Comparison of ENCODE assay signal across 22 cellular contexts in the genomic region with DNA sequence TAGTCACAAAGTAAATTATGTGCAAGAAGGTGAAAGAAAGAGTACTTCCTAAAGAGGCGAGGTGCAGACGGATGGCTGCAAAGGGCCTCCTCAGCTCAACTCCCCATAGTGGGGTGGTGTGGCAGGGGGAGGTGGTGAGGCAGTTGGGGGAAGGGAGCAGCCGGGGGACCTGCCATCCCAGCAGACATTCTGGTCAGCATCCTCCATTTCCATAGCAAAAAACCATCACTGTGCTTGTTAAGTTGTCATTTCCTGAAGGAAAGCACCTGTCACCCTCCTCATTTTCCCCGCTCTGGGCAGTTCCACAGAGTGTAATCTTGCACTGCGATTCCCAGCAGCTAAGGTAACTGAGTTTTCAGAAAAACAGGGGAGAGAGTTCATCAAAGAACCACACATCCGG.
"Had no signal": no experiment of that assay in that cellular context is flagged by ENCODE, and none has a peak within 500 bp of the region (broad histone marks: within the 10 kb centered on the region; RNA-seq: fewer than 3 reads in every experiment).

No MANE protein-coding gene starts in this region.

- H3K27me3 Mint-ChIP-seq: naive B cell; natural killer cell treated with Interleukin-12 subunit alpha and Interleukin-12 subunit beta and Interleukin-15 and Interleukin-18, amount 100 ng/mL, for 72 hours; stimulated activated naive CD8-positive, alpha-beta T cell treated with anti-CD3 and anti-CD28 coated beads, Interleukin-15, amount 100 ng/mL, for 72 hours had no signal

- H3K36me3 Mint-ChIP-seq: mesothelial cell of epicardium had no signal

- ATAC-seq: esophagus mucosa; gastrocnemius medialis; left lung; mucosa of descending colon; natural killer cell treated with Interleukin-12 subunit alpha and Interleukin-12 subunit beta and Interleukin-15 and Interleukin-18, amount 100 ng/mL, for 72 hours; sciatic nerve; stimulated activated naive CD8-positive, alpha-beta T cell treated with anti-CD3 and anti-CD28 coated beads, Interleukin-15, amount 100 ng/mL, for 72 hours had no signal

- H3K27ac Mint-ChIP-seq: mesothelial cell of epicardium; natural killer cell treated with Interleukin-12 subunit alpha and Interleukin-12 subunit beta and Interleukin-15 and Interleukin-18, amount 100 ng/mL, for 72 hours; neural progenitor cell; stimulated activated naive CD8-positive, alpha-beta T cell treated with anti-CD3 and anti-CD28 coated beads, Interleukin-15, amount 100 ng/mL, for 72 hours had no signal

- H3K4me3 Mint-ChIP-seq: mesothelial cell of epicardium; natural killer cell treated with Interleukin-12 subunit alpha and Interleukin-12 subunit beta and Interleukin-15 and Interleukin-18, amount 100 ng/mL, for 72 hours; neural progenitor cell; stimulated activated naive CD8-positive, alpha-beta T cell treated with anti-CD3 and anti-CD28 coated beads, Interleukin-15, amount 100 ng/mL, for 72 hours had no signal

- DNase-seq: dorsolateral prefrontal cortex; effector CD4-positive, alpha-beta T cell; foreskin fibroblast; gastrocnemius medialis; head of caudate nucleus; left lung; mesenchymal stem cell; mucosa of descending colon; naive B cell; nucleus accumbens; stimulated activated CD4-positive, alpha-beta T cell treated with anti-CD3 and anti-CD28 coated beads, Interleukin-12 subunit alpha, Interleukin-12 subunit beta, amount 100 ng/mL, for 4 hours; stimulated activated CD4-positive, alpha-beta T cell treated with anti-CD3 and anti-CD28 coated beads, Interleukin-1b, Interleukin-23, amount 100 ng/mL, for 48 hours; stimulated activated CD4-positive, alpha-beta T cell treated with anti-CD3 and anti-CD28 coated beads, Interleukin-4, amount 100 ng/mL, for 1 hour; stimulated activated CD8-positive, alpha-beta memory T cell treated with anti-CD3 and anti-CD28 coated beads, Interleukin-4, amount 100 ng/mL, for 48 hours; stimulated activated naive CD4-positive, alpha-beta T cell; stimulated activated naive CD8-positive, alpha-beta T cell treated with anti-CD3 and anti-CD28 coated beads, Interleukin-15, amount 100 ng/mL, for 72 hours; transverse colon had no signal
